Comparison of ENCODE assay signal across 8 cellular contexts in genomic region chr7:108000875-108001758, GRCh38. TPM values are rescaled to one million over a fixed set of nuclear protein-coding genes. Genes with fewer than 3 reads are reported as not detected.
DNase-seq lines count a peak whose midpoint lies in the region; ATAC-seq and TF ChIP-seq lines count a peak whose summit lies in the region.

No MANE protein-coding gene starts in this region.

- H3K27me3 ChIP-seq in subcutaneous abdominal adipose tissue (ENCODE audit: control insufficient read depth in 5 of 5, insufficient read depth in 4 of 5, low read length in 5 of 5): peaks cover 0 to 2% (median 0%) of the 10 kb centered on the region in 5 donors

- no peaks in the 10 kb centered on the region for H3K9me3 ChIP-seq in subcutaneous abdominal adipose tissue (ENCODE audit: control insufficient read depth in 5 of 5, low read length in 5 of 5)

- peak overlapping the region; percentile 9 for H3K27ac ChIP-seq in caudate nucleus (ENCODE audit: low read depth, low read length)
- H3K27ac ChIP-seq in subcutaneous abdominal adipose tissue (ENCODE audit: low read depth, low read length): peak overlapping the region; percentile 84

- peak; percentile 56 for ATAC-seq in left colon

- H3K9ac ChIP-seq in subcutaneous abdominal adipose tissue (ENCODE audit: low read length in 5 of 5): peak overlapping the region in 3 of 5 donors; percentile 63 to 79 (median 73)

- intact Hi-C loops in left colon (cut with DNase I, micrococcal nuclease): loop anchor here in 1 of 2 donors (5.0 kb wide), 1 partner anchor 64 kb away; no protein-coding TSS in a partner anchor

- peak; percentile 28 for TF ChIP-seq CTCF in AG04449 (IDR thresholded peaks at IDR 0.05; ENCODE audit: insufficient read depth, low read length, missing control alignments)

- H3K4me3 ChIP-seq in AG04449 (ENCODE audit: low read depth, low read length) (peak overlapping the region; percentile 82), subcutaneous abdominal adipose tissue (ENCODE audit: low read depth in 1 of 5, low read length in 5 of 5) (peak overlapping the region; percentile 73 to 94 (median 84))

- CTCF ChIA-PET in AG04449 (lab: Yijun Ruan, JAX): interaction anchor here (0.5 to 5.8 kb wide), 5 partner anchors 10 to 145 kb away, joined by 3 to 33 read pairs (median 3); no protein-coding TSS in a partner anchor

- peaks cover 0 to 56% (median 41%) of the 10 kb centered on the region in 5 donors for H3K4me1 ChIP-seq in subcutaneous abdominal adipose tissue (ENCODE audit: control insufficient read depth in 5 of 5, insufficient read depth in 5 of 5, low read length in 5 of 5)

- peaks cover 0 to 16% (median 5%) of the 10 kb centered on the region in 5 donors for H3K36me3 ChIP-seq in subcutaneous abdominal adipose tissue (ENCODE audit: control insufficient read depth in 5 of 5, insufficient read depth in 5 of 5, low read length in 5 of 5)

- POLR2A ChIA-PET in AG04449 (lab: Yijun Ruan, JAX): interaction anchor here (0.7 to 1.9 kb wide), 4 partner anchors 49 to 598 kb away, joined by 4 to 5 read pairs (median 5); no protein-coding TSS in a partner anchor

- DNase-seq in AG04449 (ENCODE audit: low read depth, low spot score): no peak
- DNase-seq in HuH-7.5 (ENCODE audit: low spot score): peak; percentile 55
- peak in 4 of 61 donors; percentile 2 to 51 (median 10) for DNase-seq in caudate nucleus (lab: John Stamatoyannopoulos, UW)
- DNase-seq in left colon: peak; percentile 70 to 76
- DNase-seq in effector CD4-positive, alpha-beta T cell: no peak
- no peak for DNase-seq in NK-92 (lab: John Stamatoyannopoulos, UW; ENCODE audit: unreplicated experiment)
- no peak for DNase-seq in NCI-H2107 (lab: John Stamatoyannopoulos, UW)

RNA-seq across cellular contexts. Expression of gene LAMB1, which starts 1.8 kb away (rescaled TPM):
- total RNA-seq in left colon: 100 to 1,000 TPM in 1 of 2 donors, 10 to 100 TPM in 1; 95.9 to 132 TPM

Comparison
In these comparisons a context has a peak if more than half of its experiments do, and no peak if none do; other contexts are left out.
1. DNase-seq: peak in HuH-7.5 (single experiment) and left colon (2 of 2); none in AG04449 (single experiment), effector CD4-positive, alpha-beta T cell (single experiment), NK-92 (single experiment) and NCI-H2107 (single experiment).